Comparison of ENCODE assay signal across 16 cellular contexts in genomic region chr21:43889055-43889454, GRCh38. TPM values are rescaled to one million over a fixed set of nuclear protein-coding genes. Genes with fewer than 3 reads are reported as not detected.
A peak's percentile ranks its signal among the peaks of the same experiment; 100 is the strongest.
DNase-seq lines count a peak whose midpoint lies in the region; ATAC-seq, FAIRE-seq and TF ChIP-seq lines count a peak whose summit lies in the region.
"Had no signal": no experiment of that assay in that cellular context is flagged by ENCODE, and none has a peak within 500 bp of the region (broad histone marks: within the 10 kb centered on the region; RNA-seq: fewer than 3 reads in every experiment).

No MANE protein-coding gene starts in this region.

- peak; percentile 35 for ATAC-seq in CD8-positive, alpha-beta T cell
- ATAC-seq in activated T-helper 17 cell treated with anti-CD3 and anti-CD28 coated beads, Interleukin-2, amount 50 U/mL, for 72 hours (replicated peaks): no peak
- peak; percentile 76 for ATAC-seq in naive thymus-derived CD4-positive, alpha-beta T cell

- H3K27me3 ChIP-seq in CD8-positive, alpha-beta T cell (ENCODE audit: insufficient read depth, low read length): no peaks in the 10 kb centered on the region
- no peaks in the 10 kb centered on the region for H3K27me3 ChIP-seq in naive thymus-derived CD4-positive, alpha-beta T cell (ENCODE audit: control insufficient read depth in 2 of 2, insufficient read depth in 2 of 2, low read length in 2 of 2)
- H3K27me3 ChIP-seq: BLaER1 treated with 17β-estradiol and CSF1 and Interleukin-3, amounts not matched to agents 10 nM and 100 nM had no signal

- in situ Hi-C loops in GM13977 (cut with MboI; ENCODE audit: low pct_unique_long_range_greater_than_20kb, low sequenced_read_pairs, unreplicated experiment): no loop called here

- H3K4me3 Mint-ChIP-seq in CD8-positive, alpha-beta T cell: no peak overlapping the region
- peak overlapping the region; percentile 18 for H3K4me3 Mint-ChIP-seq in activated T-helper 17 cell treated with anti-CD3 and anti-CD28 coated beads, Interleukin-2, amount 50 U/mL, for 72 hours
- H3K4me3 Mint-ChIP-seq in naive thymus-derived CD4-positive, alpha-beta T cell: no peak overlapping the region

- intact Hi-C loops in CD8-positive, alpha-beta T cell (cut with DNase I, micrococcal nuclease): no loop called here
- intact Hi-C loops in naive thymus-derived CD4-positive, alpha-beta T cell (cut with micrococcal nuclease): no loop called here

- FAIRE-seq in HTR-8/SVneo (lab: Jason Lieb, UNC): no peak
- FAIRE-seq: GM12891, H54 had no signal

- no peak overlapping the region for H3K4me3 ChIP-seq in CD8-positive, alpha-beta T cell (ENCODE audit: low read depth, low read length)
- no peak overlapping the region for H3K4me3 ChIP-seq in naive thymus-derived CD4-positive, alpha-beta T cell (ENCODE audit: low read length)
- H3K4me3 ChIP-seq: BLaER1 treated with 17β-estradiol and CSF1 and Interleukin-3, amounts not matched to agents 10 nM and 100 nM had no signal

- no peak for TF ChIP-seq CTCF in CD8-positive, alpha-beta T cell (IDR thresholded peaks at IDR 0.05)
- TF ChIP-seq CTCF in GM13977 (IDR thresholded peaks at IDR 0.05; ENCODE audit: extremely low read depth, insufficient read depth, missing control alignments): no peak

- CTCF ChIA-PET in CD8-positive, alpha-beta T cell (lab: Charles Lee): no interaction called here
- CTCF ChIA-PET in naive thymus-derived CD4-positive, alpha-beta T cell (lab: Charles Lee): no interaction called here

- H3K4me1 Mint-ChIP-seq in CD8-positive, alpha-beta T cell (ENCODE audit: low read depth): peaks cover 51% of the 10 kb centered on the region
- H3K4me1 Mint-ChIP-seq in activated T-helper 17 cell treated with anti-CD3 and anti-CD28 coated beads, Interleukin-2, amount 50 U/mL, for 72 hours: peaks cover 34% of the 10 kb centered on the region
- peaks cover 22 to 70% (median 60%) of the 10 kb centered on the region in 7 donors for H3K4me1 Mint-ChIP-seq in naive thymus-derived CD4-positive, alpha-beta T cell

- POLR2A ChIA-PET in CD8-positive, alpha-beta T cell (lab: Charles Lee): interaction anchor here (1.0 kb wide), 1 partner anchor 33 kb away, joined by 3 read pairs; no protein-coding TSS in a partner anchor
- POLR2A ChIA-PET in naive thymus-derived CD4-positive, alpha-beta T cell (lab: Charles Lee): interaction anchor here (1.0 kb wide), 1 partner anchor 21 kb away, joined by 3 read pairs; no protein-coding TSS in a partner anchor

- no peak overlapping the region for H3K27ac Mint-ChIP-seq in CD8-positive, alpha-beta T cell
- no peak overlapping the region for H3K27ac Mint-ChIP-seq in activated T-helper 17 cell treated with anti-CD3 and anti-CD28 coated beads, Interleukin-2, amount 50 U/mL, for 72 hours
- H3K27ac Mint-ChIP-seq in naive thymus-derived CD4-positive, alpha-beta T cell: peak overlapping the region in 1 of 9 donors; percentile 12

- peaks cover 32% of the 10 kb centered on the region for H3K36me3 Mint-ChIP-seq in CD8-positive, alpha-beta T cell
- H3K36me3 Mint-ChIP-seq in activated T-helper 17 cell treated with anti-CD3 and anti-CD28 coated beads, Interleukin-2, amount 50 U/mL, for 72 hours (ENCODE audit: low read depth): peaks cover 45% of the 10 kb centered on the region
- peaks cover 0 to 29% (median 5%) of the 10 kb centered on the region in 5 donors for H3K36me3 Mint-ChIP-seq in naive thymus-derived CD4-positive, alpha-beta T cell

- H3K27me3 Mint-ChIP-seq in CD8-positive, alpha-beta T cell (ENCODE audit: low read depth): no peaks in the 10 kb centered on the region
- H3K27me3 Mint-ChIP-seq in activated T-helper 17 cell treated with anti-CD3 and anti-CD28 coated beads, Interleukin-2, amount 50 U/mL, for 72 hours: no peaks in the 10 kb centered on the region
- no peaks in the 10 kb centered on the region for H3K27me3 Mint-ChIP-seq in naive thymus-derived CD4-positive, alpha-beta T cell
- H3K27me3 Mint-ChIP-seq: CD4-positive, CD25-positive, alpha-beta regulatory T cell had no signal

- no peaks in the 10 kb centered on the region for H3K9me3 Mint-ChIP-seq in CD8-positive, alpha-beta T cell
- H3K9me3 Mint-ChIP-seq in activated T-helper 17 cell treated with anti-CD3 and anti-CD28 coated beads, Interleukin-2, amount 50 U/mL, for 72 hours: no peaks in the 10 kb centered on the region
- no peaks in the 10 kb centered on the region for H3K9me3 Mint-ChIP-seq in naive thymus-derived CD4-positive, alpha-beta T cell
- H3K9me3 Mint-ChIP-seq: CD4-positive, CD25-positive, alpha-beta regulatory T cell had no signal

- H3K9me3 ChIP-seq in CD8-positive, alpha-beta T cell (ENCODE audit: low read length): no peaks in the 10 kb centered on the region
- no peaks in the 10 kb centered on the region for H3K9me3 ChIP-seq in naive thymus-derived CD4-positive, alpha-beta T cell (ENCODE audit: control insufficient read depth in 2 of 3, low read length in 3 of 3)

- peak; percentile 34 for DNase-seq in activated effector memory CD4-positive, alpha-beta T cell treated with anti-CD3 and anti-CD28 coated beads, Interleukin-2, amount 50 U/mL, for 16 hours
- DNase-seq in activated effector memory CD4-positive, alpha-beta T cell treated with Interleukin-2 at 50 U/mL for 16 hours: no peak
- DNase-seq in CD8-positive, alpha-beta T cell: no peak
- DNase-seq in naive thymus-derived CD4-positive, alpha-beta T cell: no peak
- DNase-seq in HTR-8/SVneo (ENCODE audit: insufficient read length, low spot score) (no peak), dedifferentiated amniotic fluid mesenchymal stem cell (ENCODE audit: extremely low spot score) (no peak), GM13977 (ENCODE audit: low spot score) (no peak)
- DNase-seq: 8988T; AML-193; CD4-positive, CD25-positive, alpha-beta regulatory T cell; DMS79 had no signal

- H3K36me3 ChIP-seq in CD8-positive, alpha-beta T cell (ENCODE audit: insufficient read depth, low read length): no peaks in the 10 kb centered on the region
- H3K36me3 ChIP-seq in naive thymus-derived CD4-positive, alpha-beta T cell (ENCODE audit: control insufficient read depth in 2 of 3, insufficient read depth in 3 of 3, low read length in 3 of 3): peaks cover 0 to 2% (median 0%) of the 10 kb centered on the region in 3 experiments

- H3K27ac ChIP-seq in CD8-positive, alpha-beta T cell (ENCODE audit: low read depth, low read length): no peak overlapping the region
- no peak overlapping the region for H3K27ac ChIP-seq in naive thymus-derived CD4-positive, alpha-beta T cell (ENCODE audit: low read depth, low read length)
- H3K27ac ChIP-seq: BLaER1 treated with 17β-estradiol and CSF1 and Interleukin-3, amounts not matched to agents 10 nM and 100 nM; HL-60 had no signal

- H3K4me1 ChIP-seq in CD8-positive, alpha-beta T cell (ENCODE audit: insufficient read depth, low read length): peaks cover 20% of the 10 kb centered on the region
- H3K4me1 ChIP-seq in naive thymus-derived CD4-positive, alpha-beta T cell (ENCODE audit: control insufficient read depth in 2 of 2, insufficient read depth in 2 of 2, low read length in 2 of 2): peaks cover 0 to 9% of the 10 kb centered on the region in 2 donors

RNA-seq across cellular contexts. Expression of gene AGPAT3, which starts 24.0 kb away (rescaled TPM):
- 10 to 100 TPM; 34.6 to 37.5 TPM for total RNA-seq in CD8-positive, alpha-beta T cell
- total RNA-seq in activated T-helper 17 cell treated with anti-CD3 and anti-CD28 coated beads, Interleukin-2, amount 50 U/mL, for 72 hours: 10 to 100 TPM; 44.8 to 100.0 TPM
- 100 to 1,000 TPM in 1 of 5 experiments, 10 to 100 TPM in 4; 58.4 to 121 (median 69.0) TPM for total RNA-seq in naive thymus-derived CD4-positive, alpha-beta T cell
- polyA plus RNA-seq in naive thymus-derived CD4-positive, alpha-beta T cell: 10 to 100 TPM; 11.4 to 16.1 TPM
